ENCODE assay signal across 27 cellular contexts in genomic region chrX:11421816-11422528, GRCh38.
DNase-seq lines count a peak whose midpoint lies in the region; ATAC-seq, FAIRE-seq and TF ChIP-seq lines count a peak whose summit lies in the region.
"Had no signal": no experiment of that assay in that cellular context is flagged by ENCODE, and none has a peak within 500 bp of the region (broad histone marks: within the 10 kb centered on the region; RNA-seq: fewer than 3 reads in every experiment).

No MANE protein-coding gene starts in this region.

- no peaks in the 10 kb centered on the region for H3K36me3 ChIP-seq in pancreas
- H3K36me3 ChIP-seq in upper lobe of right lung, result no peaks in the 10 kb centered on the region
- H3K36me3 ChIP-seq: heart left ventricle, tibial artery had no signal

- WGBS in pancreas, 2 donors, result 53 to 58% methylated on average over 5 of the region's 5 CpGs

- H3K27me3 Mint-ChIP-seq in natural killer cell treated with Interleukin-12 subunit alpha and Interleukin-12 subunit beta and Interleukin-15 and Interleukin-18, amount 100 ng/mL, for 72 hours, result peaks cover 0 to 6% of the 10 kb centered on the region in 2 donors
- H3K27me3 Mint-ChIP-seq in natural killer cell (ENCODE audit: low read depth in 2 of 2), result peaks cover 0 to 11% of the 10 kb centered on the region in 2 donors

- no peak for ATAC-seq in natural killer cell treated with Interleukin-12 subunit alpha and Interleukin-12 subunit beta and Interleukin-15 and Interleukin-18, amount 100 ng/mL, for 72 hours
- ATAC-seq in natural killer cell (no peak), pancreas (peak in 2 of 4 donors; percentile 72), upper lobe of right lung (no peak), GM21529 (IDR thresholded peaks at IDR 0.05; ENCODE audit: unreplicated experiment) (no peak)
- ATAC-seq: A549; activated T-cell treated with anti-CD3 and anti-CD28 coated beads, Interleukin-2, amount 50 U/mL, for 4 hours; heart left ventricle; sciatic nerve had no signal

- no peaks in the 10 kb centered on the region for H3K9me3 Mint-ChIP-seq in natural killer cell treated with Interleukin-12 subunit alpha and Interleukin-12 subunit beta and Interleukin-15 and Interleukin-18, amount 100 ng/mL, for 72 hours
- H3K9me3 Mint-ChIP-seq in natural killer cell, result no peaks in the 10 kb centered on the region
- H3K9me3 Mint-ChIP-seq: activated T-cell treated with anti-CD3 and anti-CD28 coated beads, Interleukin-2, amount 50 U/mL, for 4 hours; T-helper 1 cell treated with Interleukin-12 subunit alpha and Interleukin-12 subunit beta and Interleukin-4 antibody, amounts not matched to agents 30 μg/mL and 1 μg/mL, for 36 hours had no signal

- TF ChIP-seq CTCF in natural killer cell (IDR thresholded peaks at IDR 0.05), result no peak
- no peak for TF ChIP-seq CTCF in coronary artery (IDR thresholded peaks at IDR 0.05)
- TF ChIP-seq CTCF in pancreas (IDR thresholded peaks at IDR 0.05), result no peak
- no peak for TF ChIP-seq CTCF in upper lobe of right lung (IDR thresholded peaks at IDR 0.05)

- H3K27me3 ChIP-seq in pancreas, result peaks cover 0 to 4% (median 0%) of the 10 kb centered on the region in 4 donors
- no peaks in the 10 kb centered on the region for H3K27me3 ChIP-seq in upper lobe of right lung
- H3K27me3 ChIP-seq: heart left ventricle, tibial artery had no signal

- peaks cover 4 to 7% of the 10 kb centered on the region in 2 donors for H3K4me1 Mint-ChIP-seq in natural killer cell treated with Interleukin-12 subunit alpha and Interleukin-12 subunit beta and Interleukin-15 and Interleukin-18, amount 100 ng/mL, for 72 hours (ENCODE audit: low read depth in 2 of 2)
- H3K4me1 Mint-ChIP-seq in natural killer cell, result peaks cover 10 to 13% of the 10 kb centered on the region in 2 donors
- H3K4me1 Mint-ChIP-seq: CD8-positive, alpha-beta memory T cell had no signal

- no peak for DNase-seq in natural killer cell treated with Interleukin-12 subunit alpha and Interleukin-12 subunit beta and Interleukin-15 and Interleukin-18, amount 100 ng/mL, for 72 hours (ENCODE audit: low spot score)
- DNase-seq in natural killer cell (no peak), coronary artery (ENCODE audit: low spot score) (no peak), pancreas (no peak), upper lobe of right lung (no peak), DMS79 treated with DMSO at 0.1 percent for 48 hours (lab: John Stamatoyannopoulos, UW) (no peak), NCI-H2029 treated with DMSO at 0.1 percent for 48 hours (lab: John Stamatoyannopoulos, UW) (no peak)
- DNase-seq: activated CD4-positive, alpha-beta T cell treated with anti-CD3 and anti-CD28 coated beads for 4 hours; activated T-cell treated with anti-CD3 and anti-CD28 coated beads, Interleukin-2, amount 50 U/mL, for 4 hours; AML-193; CD8-positive, alpha-beta memory T cell; DMS 273 treated with DMSO at 0.1 percent for 48 hours; GOT3; heart left ventricle; NCI-H1092 treated with DMSO at 0.1 percent for 48 hours; NCI-H187 treated with DMSO at 0.1 percent for 48 hours; NCI-H226; NCI-H69; stimulated activated naive CD4-positive, alpha-beta T cell treated with Interleukin-2 at 50 U/mL for 16 hours; tibial artery had no signal

- H3K27ac ChIP-seq in coronary artery (peak overlapping the region; percentile 19 to 72), pancreas (no peak overlapping the region), upper lobe of right lung (peak overlapping the region; percentile 36)
- H3K27ac ChIP-seq: A549, SK-N-MC had no signal

- intact Hi-C loops in natural killer cell (cut with micrococcal nuclease), result no loop called here
- intact Hi-C loops in pancreas (cut with DNase I), result no loop called here
- intact Hi-C loops in upper lobe of right lung (cut with DNase I), result no loop called here

- H3K27ac Mint-ChIP-seq in natural killer cell treated with Interleukin-12 subunit alpha and Interleukin-12 subunit beta and Interleukin-15 and Interleukin-18, amount 100 ng/mL, for 72 hours, result peak overlapping the region in 1 of 2 donors; percentile 7
- H3K27ac Mint-ChIP-seq in natural killer cell, result no peak overlapping the region
- H3K27ac Mint-ChIP-seq: CD8-positive, alpha-beta memory T cell; T-helper 1 cell treated with Interleukin-12 subunit alpha and Interleukin-12 subunit beta and Interleukin-4 antibody, amounts not matched to agents 30 μg/mL and 1 μg/mL, for 36 hours had no signal

- H3K4me3 ChIP-seq in coronary artery, result no peak overlapping the region
- H3K4me3 ChIP-seq in pancreas, result no peak overlapping the region
- no peak overlapping the region for H3K4me3 ChIP-seq in upper lobe of right lung
- H3K4me3 ChIP-seq: A549, heart left ventricle, lung, SK-N-MC, tibial artery had no signal

- H3K4me1 ChIP-seq in pancreas, result no peaks in the 10 kb centered on the region
- H3K4me1 ChIP-seq in upper lobe of right lung, result no peaks in the 10 kb centered on the region
- H3K4me1 ChIP-seq: A549 had no signal

- FAIRE-seq in pancreas (lab: Jason Lieb, UNC), result peak; percentile 37
- FAIRE-seq: GM12892 had no signal

- H3K9me3 ChIP-seq in pancreas (no peaks in the 10 kb centered on the region), upper lobe of right lung (no peaks in the 10 kb centered on the region)
- H3K9me3 ChIP-seq: A549, heart left ventricle, tibial artery had no signal

- H3K4me3 Mint-ChIP-seq in natural killer cell treated with Interleukin-12 subunit alpha and Interleukin-12 subunit beta and Interleukin-15 and Interleukin-18, amount 100 ng/mL, for 72 hours, result peak overlapping the region; percentile 2
- H3K4me3 Mint-ChIP-seq in natural killer cell, result no peak overlapping the region
- H3K4me3 Mint-ChIP-seq: activated T-cell treated with anti-CD3 and anti-CD28 coated beads, Interleukin-2, amount 50 U/mL, for 4 hours; CD8-positive, alpha-beta memory T cell; T-helper 1 cell treated with Interleukin-12 subunit alpha and Interleukin-12 subunit beta and Interleukin-4 antibody, amounts not matched to agents 30 μg/mL and 1 μg/mL, for 36 hours had no signal

- H3K36me3 Mint-ChIP-seq in natural killer cell treated with Interleukin-12 subunit alpha and Interleukin-12 subunit beta and Interleukin-15 and Interleukin-18, amount 100 ng/mL, for 72 hours, result no peaks in the 10 kb centered on the region
- H3K36me3 Mint-ChIP-seq in natural killer cell, result no peaks in the 10 kb centered on the region
- H3K36me3 Mint-ChIP-seq: CD8-positive, alpha-beta memory T cell had no signal

Comparison
In these comparisons a context has a peak if more than half of its experiments do, and no peak if none do; other contexts are left out.
1. H3K27ac ChIP-seq: peak in coronary artery (2 of 2) and upper lobe of right lung (single experiment); none in pancreas (0 of 4).